Comparison of ENCODE assay signal across 9 cellular contexts in the genomic region with DNA sequence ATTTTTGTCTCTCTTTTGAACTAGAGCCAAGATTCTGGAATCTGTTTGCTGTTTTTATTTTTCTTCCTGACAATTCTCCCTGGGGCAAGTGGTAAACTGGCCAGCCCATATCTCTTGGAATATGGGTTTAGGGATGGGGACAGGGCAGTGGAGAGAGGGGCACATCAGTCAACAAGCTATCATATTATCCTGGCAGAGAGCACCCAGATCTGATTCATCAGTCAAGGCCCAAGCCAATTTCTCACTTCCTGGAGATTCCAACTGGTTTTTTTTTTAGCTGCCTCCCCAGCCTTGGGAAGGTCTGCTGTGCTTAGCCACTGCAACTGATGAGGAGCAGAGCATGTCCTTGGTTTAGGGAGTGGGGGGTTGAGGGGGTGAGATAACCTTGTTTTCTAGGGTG. TPM values are rescaled to one million over a fixed set of nuclear protein-coding genes. Genes with fewer than 3 reads are reported as not detected.
A peak's percentile ranks its signal among the peaks of the same experiment; 100 is the strongest.
DNase-seq lines count a peak whose midpoint lies in the region; ATAC-seq and TF ChIP-seq lines count a peak whose summit lies in the region.
"Had no signal": no experiment of that assay in that cellular context is flagged by ENCODE, and none has a peak within 500 bp of the region (broad histone marks: within the 10 kb centered on the region; RNA-seq: fewer than 3 reads in every experiment).

No MANE protein-coding gene starts in this region.

- H3K4me1 Mint-ChIP-seq in brain: peaks cover 41% of the 10 kb centered on the region
- H3K4me1 Mint-ChIP-seq in stimulated activated naive B cell treated with anti-CD40 and anti-IgM and Interleukin-4, amounts not matched to agents 10 μg/mL and 1 μg/mL and 100 μg/mL, for 72 hours: no peaks in the 10 kb centered on the region

- H3K4me3 Mint-ChIP-seq in brain: peak overlapping the region in 3 of 5 experiments; percentile 3 to 33 (median 17)
- no peak overlapping the region for H3K4me3 Mint-ChIP-seq in stimulated activated naive B cell treated with anti-CD40 and anti-IgM and Interleukin-4, amounts not matched to agents 10 μg/mL and 1 μg/mL and 100 μg/mL, for 72 hours

- H3K36me3 Mint-ChIP-seq in brain: peaks cover 4% of the 10 kb centered on the region
- no peaks in the 10 kb centered on the region for H3K36me3 Mint-ChIP-seq in stimulated activated naive B cell treated with anti-CD40 and anti-IgM and Interleukin-4, amounts not matched to agents 10 μg/mL and 1 μg/mL and 100 μg/mL, for 72 hours

- ATAC-seq in right cardiac atrium: peak; percentile 75 to 84
- no peak for ATAC-seq in stimulated activated naive B cell treated with anti-CD40 and anti-IgM and Interleukin-4, amounts not matched to agents 10 μg/mL and 1 μg/mL and 100 μg/mL, for 72 hours (replicated peaks)
- no peak for ATAC-seq in GM21367 (IDR thresholded peaks at IDR 0.05; ENCODE audit: unreplicated experiment)

- H3K27me3 ChIP-seq in right cardiac atrium (ENCODE audit: control insufficient read depth, insufficient read depth): no peaks in the 10 kb centered on the region

- TF ChIP-seq CTCF in brain (conservative IDR thresholded peaks at IDR 0.05): no peak

- no peak overlapping the region for H3K4me3 ChIP-seq in right cardiac atrium (ENCODE audit: low read length)
- no peak overlapping the region for H3K4me3 ChIP-seq in skin epidermis

- peak overlapping the region; percentile 20 for H3K27ac ChIP-seq in right cardiac atrium (ENCODE audit: low read length)
- peak overlapping the region in 17 of 21 experiments; percentile 5 to 85 (median 51) for H3K27ac ChIP-seq in skin epidermis

- no peaks in the 10 kb centered on the region for H3K9me3 Mint-ChIP-seq in brain
- peaks cover 3 to 6% of the 10 kb centered on the region in 2 donors for H3K9me3 Mint-ChIP-seq in stimulated activated naive B cell treated with anti-CD40 and anti-IgM and Interleukin-4, amounts not matched to agents 10 μg/mL and 1 μg/mL and 100 μg/mL, for 72 hours

- peaks cover 10% of the 10 kb centered on the region for H3K4me1 ChIP-seq in right cardiac atrium (ENCODE audit: control insufficient read depth, insufficient read depth, low read length)

- no peaks in the 10 kb centered on the region for H3K27me3 Mint-ChIP-seq in brain
- H3K27me3 Mint-ChIP-seq in stimulated activated naive B cell treated with anti-CD40 and anti-IgM and Interleukin-4, amounts not matched to agents 10 μg/mL and 1 μg/mL and 100 μg/mL, for 72 hours: no peaks in the 10 kb centered on the region

- intact Hi-C loops in right cardiac atrium (cut with DNase I): loop anchor here in 1 of 4 donors (5.0 kb wide), 1 partner anchor 55 kb away; a partner anchor contains a TSS

- H3K9me3 ChIP-seq in right cardiac atrium (ENCODE audit: control insufficient read depth, low read length): no peaks in the 10 kb centered on the region

- peak overlapping the region in 3 of 5 experiments; percentile 36 to 78 (median 71) for H3K27ac Mint-ChIP-seq in brain
- H3K27ac Mint-ChIP-seq in stimulated activated naive B cell treated with anti-CD40 and anti-IgM and Interleukin-4, amounts not matched to agents 10 μg/mL and 1 μg/mL and 100 μg/mL, for 72 hours: no peak overlapping the region

- DNase-seq in HCEC 1CT (peak; percentile 50), right cardiac atrium (no peak), NCI-H1436 treated with DMSO at 0.1 percent for 48 hours (lab: John Stamatoyannopoulos, UW) (no peak)
- no peak for DNase-seq in stimulated activated naive B cell treated with anti-CD40 and anti-IgM and Interleukin-4, amounts not matched to agents 10 μg/mL and 1 μg/mL and 100 μg/mL, for 72 hours
- no peak for DNase-seq in activated naive CD4-positive, alpha-beta T cell (lab: John Stamatoyannopoulos, UW)
- DNase-seq: DND-41 had no signal

RNA-seq across cellular contexts. Expression of a gene that starts 52.3 kb away (rescaled TPM):
- polyA plus RNA-seq in brain (ENCODE audit: insufficient read depth, low read depth, low replicate concordance) (1.2 TPM), right cardiac atrium (0.93 TPM)
- total RNA-seq in right cardiac atrium: 1 to 10 TPM; 3.2 to 6.1 (median 4.0) TPM

Comparison
In these comparisons a context has a peak if more than half of its experiments do, and no peak if none do; other contexts are left out.
1. H3K4me3 Mint-ChIP-seq: peak in brain (3 of 5); none in stimulated activated naive B cell treated with anti-CD40 and anti-IgM and Interleukin-4, amounts not matched to agents 10 μg/mL and 1 μg/mL and 100 μg/mL, for 72 hours (0 of 2).
2. ATAC-seq: peak in right cardiac atrium (2 of 2); none in stimulated activated naive B cell treated with anti-CD40 and anti-IgM and Interleukin-4, amounts not matched to agents 10 μg/mL and 1 μg/mL and 100 μg/mL, for 72 hours (0 of 2) and GM21367 (single experiment).